1 cellular context compared by ENCODE assay signal in the genomic region with DNA sequence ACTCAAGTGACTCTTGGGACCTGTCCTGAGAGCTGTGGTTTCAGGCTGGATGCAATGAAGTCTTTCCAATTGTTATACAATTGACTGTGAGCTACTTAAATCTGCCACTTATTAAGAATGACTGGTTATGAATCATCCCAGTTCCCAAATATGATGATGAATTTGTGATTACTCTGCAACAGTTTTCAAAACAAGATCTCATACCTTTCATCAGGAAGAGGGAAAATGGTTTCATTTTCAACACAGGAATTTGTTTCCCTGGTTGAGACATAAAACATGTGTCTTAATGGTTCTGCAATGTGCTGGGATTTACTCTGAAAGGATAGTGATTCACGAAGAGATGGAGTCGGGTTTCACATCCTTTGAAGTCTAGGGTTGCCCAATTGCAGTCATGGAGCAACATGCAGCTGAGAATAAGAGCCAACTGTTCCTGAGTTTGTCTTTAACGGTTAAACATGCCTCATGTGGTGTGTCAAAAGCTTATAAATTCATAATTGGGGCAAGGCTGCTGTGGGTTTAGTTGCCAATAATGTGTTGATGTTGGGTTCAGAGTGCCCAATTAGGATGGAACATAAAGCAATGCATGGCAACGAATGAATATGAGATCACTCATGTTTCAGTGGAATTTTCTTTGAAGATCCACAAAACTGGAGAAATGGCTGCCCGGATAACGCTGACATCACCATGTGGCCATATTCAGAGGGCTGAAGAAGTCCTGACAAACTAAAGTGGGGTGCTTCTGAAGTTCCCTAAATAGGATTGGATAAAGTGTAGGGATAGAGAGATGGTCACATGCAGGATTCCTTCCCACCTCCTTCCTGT.
A peak's percentile ranks its signal among the peaks of the same experiment; 100 is the strongest.
TF ChIP-seq lines count a peak whose summit lies in the region.

No MANE protein-coding gene starts in this region.

TF ChIP-seq in IMR-90, 13 proteins besides CTCF, POLR2A, EP300 and RAD21:
- TF ChIP-seq MAFK (IDR thresholded peaks at IDR 0.05; ENCODE audit: low read depth, low read length) (peak; percentile 43; the same call in 1 of the 2 replicates), NFE2L2 (IDR thresholded peaks at IDR 0.05; ENCODE audit: low read depth, low read length) (no peak), CHD1 (IDR thresholded peaks at IDR 0.05; ENCODE audit: low read depth, low read length) (no peak), MAZ (IDR thresholded peaks at IDR 0.05; ENCODE audit: borderline replicate concordance, low read depth, low read length) (no peak), RCOR1 (IDR thresholded peaks at IDR 0.05; ENCODE audit: insufficient replicate concordance, low read length) (peak; percentile 77), SMC3 (IDR thresholded peaks at IDR 0.05; ENCODE audit: low read depth, low read length) (no peak), FOS (IDR thresholded peaks at IDR 0.05; ENCODE audit: low read depth, low read length) (peak; percentile 72; the same call in 1 of the 2 replicates), CEBPB (IDR thresholded peaks at IDR 0.05; ENCODE audit: low read depth, low read length) (peak; percentile 99), BHLHE40 (IDR thresholded peaks at IDR 0.05; ENCODE audit: low read depth, low read length) (peak; percentile 42), MXI1 (IDR thresholded peaks at IDR 0.05; ENCODE audit: borderline replicate concordance, low read depth, low read length) (peak; percentile 72; the same call in 1 of the 2 replicates), RFX5 (IDR thresholded peaks at IDR 0.05; ENCODE audit: low read depth, low read length) (no peak)
- TF ChIP-seq, protein P1, sequence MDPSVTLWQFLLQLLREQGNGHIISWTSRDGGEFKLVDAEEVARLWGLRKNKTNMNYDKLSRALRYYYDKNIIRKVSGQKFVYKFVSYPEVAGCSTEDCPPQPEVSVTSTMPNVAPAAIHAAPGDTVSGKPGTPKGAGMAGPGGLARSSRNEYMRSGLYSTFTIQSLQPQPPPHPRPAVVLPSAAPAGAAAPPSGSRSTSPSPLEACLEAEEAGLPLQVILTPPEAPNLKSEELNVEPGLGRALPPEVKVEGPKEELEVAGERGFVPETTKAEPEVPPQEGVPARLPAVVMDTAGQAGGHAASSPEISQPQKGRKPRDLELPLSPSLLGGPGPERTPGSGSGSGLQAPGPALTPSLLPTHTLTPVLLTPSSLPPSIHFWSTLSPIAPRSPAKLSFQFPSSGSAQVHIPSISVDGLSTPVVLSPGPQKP (IDR thresholded peaks at IDR 0.05; ENCODE audit: borderline replicate concordance, low read depth, low read length) = no peak
- TF ChIP-seq, protein P2, sequence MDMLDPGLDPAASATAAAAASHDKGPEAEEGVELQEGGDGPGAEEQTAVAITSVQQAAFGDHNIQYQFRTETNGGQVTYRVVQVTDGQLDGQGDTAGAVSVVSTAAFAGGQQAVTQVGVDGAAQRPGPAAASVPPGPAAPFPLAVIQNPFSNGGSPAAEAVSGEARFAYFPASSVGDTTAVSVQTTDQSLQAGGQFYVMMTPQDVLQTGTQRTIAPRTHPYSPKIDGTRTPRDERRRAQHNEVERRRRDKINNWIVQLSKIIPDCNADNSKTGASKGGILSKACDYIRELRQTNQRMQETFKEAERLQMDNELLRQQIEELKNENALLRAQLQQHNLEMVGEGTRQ (IDR thresholded peaks at IDR 0.05; ENCODE audit: low read depth, low read length) = 0 out of 2 replicates have a peak, but pooled peaks have one; percentile 2
